In genomic region chr17:9239260-9239820, GRCh38 we compare ENCODE assay signal across 8 cellular contexts.
A peak's percentile ranks its signal among the peaks of the same experiment; 100 is the strongest.
DNase-seq lines count a peak whose midpoint lies in the region; ATAC-seq and TF ChIP-seq lines count a peak whose summit lies in the region.

No MANE protein-coding gene starts in this region.

- peaks cover 9 to 23% of the 10 kb centered on the region in 2 donors for H3K4me1 ChIP-seq in gastrocnemius medialis

- H3K9me3 ChIP-seq in gastrocnemius medialis: no peaks in the 10 kb centered on the region

- H3K4me1 Mint-ChIP-seq in activated CD4-positive, alpha-beta T cell treated with anti-CD3 and anti-CD28 coated beads, Interleukin-2, amount 10 ng/mL, durations not matched to agents 24 days and 14 days: peaks cover 8% of the 10 kb centered on the region

- H3K4me3 ChIP-seq in fibroblast of villous mesenchyme (ENCODE audit: low read depth, low read length): peak overlapping the region; percentile 50
- H3K4me3 ChIP-seq in gastrocnemius medialis: peak overlapping the region; percentile 51 to 59 (median 56)

- no peaks in the 10 kb centered on the region for H3K27me3 ChIP-seq in gastrocnemius medialis

- no peaks in the 10 kb centered on the region for H3K36me3 ChIP-seq in gastrocnemius medialis

- no peaks in the 10 kb centered on the region for H3K36me3 Mint-ChIP-seq in activated CD4-positive, alpha-beta T cell treated with anti-CD3 and anti-CD28 coated beads, Interleukin-2, amount 10 ng/mL, durations not matched to agents 24 days and 14 days (ENCODE audit: low read depth)

- H3K9me3 Mint-ChIP-seq in activated CD4-positive, alpha-beta T cell treated with anti-CD3 and anti-CD28 coated beads, Interleukin-2, amount 10 ng/mL, durations not matched to agents 24 days and 14 days: no peaks in the 10 kb centered on the region

- no peak for DNase-seq in activated CD4-positive, alpha-beta T cell treated with anti-CD3 and anti-CD28 coated beads, Interleukin-2, amount 10 ng/mL, durations not matched to agents 24 days and 14 days
- DNase-seq in fibroblast of villous mesenchyme (ENCODE audit: low read depth): no peak
- peak in 1 of 2 donors; percentile 24 for DNase-seq in gastrocnemius medialis
- DNase-seq in germinal center (ENCODE audit: low spot score): no peak
- DNase-seq in medulla oblongata (ENCODE audit: extremely low spot score): no peak
- no peak for DNase-seq in ACHN

- in situ Hi-C loops in gastrocnemius medialis (cut with MboI; ENCODE audit: low sequenced_read_pairs in 4 of 4) (no loop called here), ACHN (cut with HindIII; ENCODE audit: low pct_ligation_motif_present, low pct_unique_long_range_greater_than_20kb, low sequenced_read_pairs) (no loop called here)

- H3K4me3 Mint-ChIP-seq in activated CD4-positive, alpha-beta T cell treated with anti-CD3 and anti-CD28 coated beads, Interleukin-2, amount 10 ng/mL, durations not matched to agents 24 days and 14 days: peak overlapping the region; percentile 84

- H3K27ac ChIP-seq in gastrocnemius medialis: peak overlapping the region; percentile 74 to 85 (median 84)

- ATAC-seq in GM18502 (IDR thresholded peaks at IDR 0.05; ENCODE audit: poor library complexity, unreplicated experiment) (peak; percentile 19), gastrocnemius medialis (no peak), HG02588 (IDR thresholded peaks at IDR 0.05; ENCODE audit: unreplicated experiment) (no peak)

- peak overlapping the region; percentile 70 for H3K27ac Mint-ChIP-seq in activated CD4-positive, alpha-beta T cell treated with anti-CD3 and anti-CD28 coated beads, Interleukin-2, amount 10 ng/mL, durations not matched to agents 24 days and 14 days

- no peak for TF ChIP-seq POLR2A in gastrocnemius medialis (IDR thresholded peaks at IDR 0.05)

- no peaks in the 10 kb centered on the region for H3K27me3 Mint-ChIP-seq in activated CD4-positive, alpha-beta T cell treated with anti-CD3 and anti-CD28 coated beads, Interleukin-2, amount 10 ng/mL, durations not matched to agents 24 days and 14 days

- no peak for TF ChIP-seq CTCF in fibroblast of villous mesenchyme (IDR thresholded peaks at IDR 0.05; ENCODE audit: insufficient read depth, low read depth, low read length)
- TF ChIP-seq CTCF in gastrocnemius medialis (IDR thresholded peaks at IDR 0.05 in 4 of 5, conservative IDR thresholded peaks at IDR 0.05 in 1 of 5): no peak

- intact Hi-C loops in activated CD4-positive, alpha-beta T cell treated with anti-CD3 and anti-CD28 coated beads, Interleukin-2, amount 10 ng/mL, durations not matched to agents 24 days and 14 days (cut with micrococcal nuclease): loop anchor here (5.0 to 10.0 kb wide), 2 partner anchors 33 to 55 kb away; no protein-coding TSS in a partner anchor
- intact Hi-C loops in gastrocnemius medialis (cut with DNase I; ENCODE audit: low total_unique reads): no loop called here
